Comparison of ENCODE assay signal across 32 cellular contexts in the genomic region with DNA sequence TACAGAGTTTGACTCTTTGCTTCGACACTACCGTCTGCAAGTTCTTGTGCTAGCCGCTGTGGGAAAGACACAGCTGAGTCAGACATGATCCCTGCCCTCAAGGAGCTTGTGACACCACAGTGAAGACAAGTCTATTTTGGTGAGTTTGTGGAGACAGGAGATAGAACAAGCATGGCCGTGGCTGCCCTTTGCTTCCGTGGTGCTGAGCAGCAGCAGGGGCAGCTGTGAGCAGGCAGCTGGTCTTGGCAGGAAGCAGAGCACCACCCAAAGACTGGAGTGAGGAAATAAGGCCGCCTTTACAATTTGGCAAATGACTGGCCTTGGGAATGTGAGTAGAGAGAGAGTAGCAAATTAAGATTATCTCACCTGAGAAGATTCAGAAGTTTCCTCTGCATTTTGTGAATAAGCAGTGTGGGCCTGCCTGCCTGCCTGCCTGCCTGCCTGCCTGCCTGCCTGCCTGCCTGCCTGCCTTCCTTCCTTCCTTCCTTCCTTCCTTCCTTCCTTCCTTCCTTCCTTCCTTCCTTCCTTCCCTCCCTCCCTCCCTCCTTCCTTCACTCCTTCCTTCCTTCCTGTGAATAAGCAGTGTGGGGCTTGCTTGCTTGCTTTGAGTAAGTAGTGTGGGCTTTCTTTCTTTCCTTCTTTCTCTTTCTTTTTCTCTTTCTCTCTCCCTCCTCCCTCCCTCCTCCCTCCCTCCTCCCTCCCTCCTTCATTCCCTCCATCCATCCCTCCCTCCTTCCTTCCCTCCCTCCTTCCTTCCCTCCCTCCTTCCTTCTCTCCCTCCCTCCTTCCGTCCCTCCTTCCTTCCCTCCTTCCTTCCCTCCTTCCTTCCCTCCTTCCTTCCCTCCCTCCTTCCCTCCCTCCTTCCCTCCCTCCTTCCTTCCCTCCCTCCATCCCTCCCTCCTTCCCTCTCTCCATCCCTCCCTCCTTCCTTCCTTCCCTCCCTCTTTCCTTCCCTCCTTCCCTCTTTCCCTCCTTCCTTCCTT. TPM values are rescaled to one million over a fixed set of nuclear protein-coding genes. Genes with fewer than 3 reads are reported as not detected.
A peak's percentile ranks its signal among the peaks of the same experiment; 100 is the strongest.
DNase-seq lines count a peak whose midpoint lies in the region; ATAC-seq, FAIRE-seq and TF ChIP-seq lines count a peak whose summit lies in the region.
"Had no signal": no experiment of that assay in that cellular context is flagged by ENCODE, and none has a peak within 500 bp of the region (broad histone marks: within the 10 kb centered on the region; RNA-seq: fewer than 3 reads in every experiment).

No MANE protein-coding gene starts in this region.

- no peak overlapping the region for H3T11ph ChIP-seq in H9 (ENCODE audit: low read length)

- H3K18ac ChIP-seq in H1 (ENCODE audit: extremely low read depth, low read length) (peak overlapping the region; percentile 5; the same call in 1 of the 2 replicates), H9 (ENCODE audit: insufficient read length, low read depth, low read length) (no peak overlapping the region)

- H2AFZ ChIP-seq in H1 (ENCODE audit: low read length): peak overlapping the region; percentile 86
- no peak overlapping the region for H2AFZ ChIP-seq in osteoblast (ENCODE audit: low read length)
- no peak overlapping the region for H2AFZ ChIP-seq in H9 (ENCODE audit: low read length)

- H2BK12ac ChIP-seq in H1 (ENCODE audit: low read depth, low read length): no peak overlapping the region
- no peak overlapping the region for H2BK12ac ChIP-seq in H9 (ENCODE audit: insufficient read length, low read depth, low read length)

- H3K79me2 ChIP-seq in H1 (ENCODE audit: control insufficient read depth in 1 of 2, insufficient read depth in 2 of 2, low read length in 2 of 2): no peaks in the 10 kb centered on the region
- H3K79me2 ChIP-seq in osteoblast (ENCODE audit: insufficient read depth, low read length): no peaks in the 10 kb centered on the region
- no peaks in the 10 kb centered on the region for H3K79me2 ChIP-seq in H9 (ENCODE audit: insufficient read depth, low read length)

- TF ChIP-seq POLR2A in H1 (IDR thresholded peaks at IDR 0.05; ENCODE audit: control extremely low read depth in 1 of 2, low read depth in 2 of 2, low read length in 2 of 2): no peak

- H3K14ac ChIP-seq in H1 (ENCODE audit: insufficient read length): no peak overlapping the region
- H3K14ac ChIP-seq in H9 (ENCODE audit: insufficient read depth, low read length): no peak overlapping the region

- H3K27ac ChIP-seq in H1 (ENCODE audit: low read depth, low read length) (no peak overlapping the region), osteoblast (ENCODE audit: low read depth, low read length) (no peak overlapping the region), H9 (ENCODE audit: insufficient read length, low read depth, low read length) (no peak overlapping the region)
- H3K27ac ChIP-seq: coronary artery, tibial artery had no signal

- TF ChIP-seq RAD21 in H1 (IDR thresholded peaks at IDR 0.05 in 1 of 2, conservative IDR thresholded peaks at IDR 0.05 in 1 of 2; ENCODE audit: low read depth in 2 of 2, low read length in 2 of 2): no peak

- no peaks in the 10 kb centered on the region for H3K36me3 ChIP-seq in H1 (ENCODE audit: control insufficient read depth in 2 of 4, insufficient read depth in 4 of 4, low read length in 3 of 4)
- H3K36me3 ChIP-seq in osteoblast (ENCODE audit: insufficient read depth, low read length): no peaks in the 10 kb centered on the region
- H3K36me3 ChIP-seq: tibial artery had no signal

- TF ChIP-seq CTCF in H1 (IDR thresholded peaks at IDR 0.05; ENCODE audit: control extremely low read depth in 1 of 3, insufficient read depth in 1 of 3, low read depth in 1 of 3, low read length in 3 of 3): no peak
- no peak for TF ChIP-seq CTCF in osteoblast (IDR thresholded peaks at IDR 0.05; ENCODE audit: extremely low read depth, low read depth, low read length)
- no peak for TF ChIP-seq CTCF in H9 (conservative IDR thresholded peaks at IDR 0.05)

- peaks cover 12% of the 10 kb centered on the region in 2 experiments for H3K9me3 Mint-ChIP-seq in H9
- H3K9me3 Mint-ChIP-seq: activated CD8-positive, alpha-beta T cell treated with anti-CD3 and anti-CD28 coated beads for 36 hours; effector memory CD8-positive, alpha-beta T cell had no signal

- H3K4ac ChIP-seq in H1 (replicated peaks; ENCODE audit: insufficient read length, low read depth, low read length) (no peak overlapping the region), H9 (ENCODE audit: low read depth, low read length) (no peak overlapping the region)

- no peak overlapping the region for H3K9ac ChIP-seq in H1 (replicated peaks in 1 of 4; ENCODE audit: extremely low read depth in 1 of 4, low read depth in 3 of 4, low read length in 3 of 4)
- H3K9ac ChIP-seq in H9 (ENCODE audit: extremely low read depth, insufficient read length, low read length): no peak overlapping the region
- H3K9ac ChIP-seq: SK-N-SH had no signal

- H3K23ac ChIP-seq in H1 (ENCODE audit: insufficient read length): no peak overlapping the region
- H3K23ac ChIP-seq in H9 (ENCODE audit: insufficient read length, low read depth, low read length): no peak overlapping the region

- H2AK5ac ChIP-seq in H1 (ENCODE audit: low read depth, low read length) (no peak overlapping the region), H9 (ENCODE audit: insufficient read length, low read length) (no peak overlapping the region)

- peaks cover 0 to 11% (median 5%) of the 10 kb centered on the region in 3 experiments; a peak in 4 of 7 replicates for H3K36me3 Mint-ChIP-seq in H9 (ENCODE audit: insufficient read depth in 1 of 3, low read depth in 3 of 3)
- H3K36me3 Mint-ChIP-seq: CD4-positive, CD25-positive, alpha-beta regulatory T cell; immature natural killer cell had no signal

- POLR2A ChIA-PET in H1 (lab: Charles Lee; ENCODE audit: partially characterized antibody): no interaction called here

- WGBS in H1 (ENCODE audit: extremely low coverage in 1 of 2, insufficient coverage in 1 of 2, insufficient read length in 1 of 2, insufficient replicate concordance in 2 of 2, low coverage in 1 of 2, low lambda C conversion rate in 2 of 2, missing lambda C conversion rate in 1 of 2), 2 experiments: 66% methylated on average over 7 of the region's 7 CpGs; no CpG with 5 or more reads in 1 of the 2 experiments
- WGBS in H9 (ENCODE audit: extremely low coverage, insufficient read length, low lambda C conversion rate): no CpG with 5 or more reads among the region's 7 CpGs

- peaks cover 12% of the 10 kb centered on the region for H3K27me3 Mint-ChIP-seq in H9 (ENCODE audit: low read depth)

- H2BK15ac ChIP-seq in H1 (ENCODE audit: low read length) (no peak overlapping the region), H9 (ENCODE audit: low read depth, low read length) (no peak overlapping the region)

- H2BK20ac ChIP-seq in H1 (ENCODE audit: low read length): no peak overlapping the region
- H2BK20ac ChIP-seq in H9 (ENCODE audit: low read depth, low read length, poor library complexity, severe bottlenecking): no peak overlapping the region

- H3K9me3 ChIP-seq in H1 (ENCODE audit: insufficient read depth in 2 of 2, low read depth in 1 of 2, low read length in 1 of 2): no peaks in the 10 kb centered on the region
- no peaks in the 10 kb centered on the region for H3K9me3 ChIP-seq in osteoblast (ENCODE audit: low read depth, low read length)
- H3K9me3 ChIP-seq in H9 (ENCODE audit: control insufficient read depth, low read depth, low read length): no peaks in the 10 kb centered on the region
- H3K9me3 ChIP-seq: SK-N-SH, tibial artery had no signal

- H3K4me1 Mint-ChIP-seq in H9: 0 out of 4 replicates have a peak, but pooled peaks cover 4 to 5% of the 10 kb centered on the region in 2 experiments

- H3K4me3 ChIP-seq in H1 (ENCODE audit: extremely low read depth in 1 of 4, insufficient read depth in 2 of 4, low read depth in 3 of 4, low read length in 4 of 4) (no peak overlapping the region), osteoblast (ENCODE audit: insufficient read depth, low read length) (no peak overlapping the region)
- H3K4me3 ChIP-seq: coronary artery, tibial artery had no signal

- H3K4me2 ChIP-seq in H1 (ENCODE audit: insufficient read depth in 1 of 2, low read depth in 2 of 2, low read length in 2 of 2) (no peak overlapping the region), osteoblast (ENCODE audit: insufficient read depth, low read length) (no peak overlapping the region), H9 (ENCODE audit: insufficient read depth, insufficient read length, low read length) (no peak overlapping the region)
- H3K4me2 ChIP-seq: SK-N-SH had no signal

- no peak overlapping the region for H2BK5ac ChIP-seq in H1 (ENCODE audit: low read depth, low read length)
- no peak overlapping the region for H2BK5ac ChIP-seq in H9 (ENCODE audit: insufficient read length, low read length)

- no peaks in the 10 kb centered on the region for H3K4me1 ChIP-seq in H1 (replicated peaks in 1 of 4; ENCODE audit: control insufficient read depth in 3 of 4, insufficient read depth in 4 of 4, low read length in 3 of 4)
- no peaks in the 10 kb centered on the region for H3K4me1 ChIP-seq in osteoblast (ENCODE audit: insufficient read depth, low read length)
- no peaks in the 10 kb centered on the region for H3K4me1 ChIP-seq in H9 (ENCODE audit: insufficient read depth, low read length)
- H3K4me1 ChIP-seq: tibial artery had no signal

- TF ChIP-seq EP300 in H1 (IDR thresholded peaks at IDR 0.05; ENCODE audit: borderline replicate concordance in 1 of 2, low read depth in 2 of 2, low read length in 2 of 2): no peak

- H3K27ac Mint-ChIP-seq in H9: peak overlapping the region in 1 of 3 experiments; percentile 57; a peak in 1 of 7 replicates
- H3K27ac Mint-ChIP-seq: activated CD8-positive, alpha-beta T cell treated with anti-CD3 and anti-CD28 coated beads for 36 hours; activated naive CD4-positive, alpha-beta T cell treated with anti-CD3 and anti-CD28 coated beads, Interleukin-2, amount 50 U/mL, for 72 hours; immature natural killer cell; T-helper 1 cell treated with Interleukin-12 subunit alpha and Interleukin-12 subunit beta and Interleukin-4 antibody, amounts not matched to agents 30 μg/mL and 1 μg/mL, for 36 hours had no signal

- no peaks in the 10 kb centered on the region for H4K20me1 ChIP-seq in H1 (replicated peaks in 1 of 2; ENCODE audit: control insufficient read depth in 1 of 2, insufficient read depth in 2 of 2, low read length in 2 of 2)
- no peaks in the 10 kb centered on the region for H4K20me1 ChIP-seq in osteoblast (ENCODE audit: insufficient read depth, low read length)
- no peaks in the 10 kb centered on the region for H4K20me1 ChIP-seq in H9 (ENCODE audit: control insufficient read depth, insufficient read depth, insufficient read length)

- H2BK120ac ChIP-seq in H1 (replicated peaks; ENCODE audit: low read depth, low read length): no peak overlapping the region
- H2BK120ac ChIP-seq in H9 (ENCODE audit: low read depth, low read length, poor library complexity, severe bottlenecking): no peak overlapping the region

- H3K56ac ChIP-seq in H1 (replicated peaks; ENCODE audit: insufficient read length, low read depth, low read length): no peak overlapping the region
- H3K56ac ChIP-seq in H9 (ENCODE audit: insufficient read length, low read depth, low read length): no peak overlapping the region

- H3K4me3 Mint-ChIP-seq in H9: no peak overlapping the region
- H3K4me3 Mint-ChIP-seq: activated CD8-positive, alpha-beta T cell treated with anti-CD3 and anti-CD28 coated beads for 36 hours; CD4-positive, CD25-positive, alpha-beta regulatory T cell; effector memory CD8-positive, alpha-beta T cell; immature natural killer cell; naive thymus-derived CD8-positive, alpha-beta T cell; T-helper 1 cell treated with Interleukin-12 subunit alpha and Interleukin-12 subunit beta and Interleukin-4 antibody, amounts not matched to agents 30 μg/mL and 1 μg/mL, for 36 hours had no signal

- no peak for FAIRE-seq in H1 (lab: Jason Lieb, UNC)
- FAIRE-seq: bronchial epithelial cell, G401.6, TTC549 had no signal

- H3K23me2 ChIP-seq in H1 (ENCODE audit: low read depth, low read length) (peaks cover 1% of the 10 kb centered on the region; the same call in 1 of the 2 replicates), H9 (ENCODE audit: insufficient read length, low read depth, low read length, poor library complexity, severe bottlenecking) (no peaks in the 10 kb centered on the region)

- ATAC-seq in HG03432 (IDR thresholded peaks at IDR 0.05; ENCODE audit: unreplicated experiment): no peak
- no peak for ATAC-seq in HG03442 (IDR thresholded peaks at IDR 0.05; ENCODE audit: unreplicated experiment)
- ATAC-seq: activated CD8-positive, alpha-beta T cell treated with anti-CD3 and anti-CD28 coated beads for 36 hours; activated naive CD4-positive, alpha-beta T cell treated with anti-CD3 and anti-CD28 coated beads, Interleukin-2, amount 50 U/mL, for 72 hours; effector memory CD8-positive, alpha-beta T cell; HCT116; left lobe of liver; naive thymus-derived CD8-positive, alpha-beta T cell had no signal

- H4K91ac ChIP-seq in H1 (replicated peaks; ENCODE audit: insufficient read length, low read length): no peak overlapping the region
- no peak overlapping the region for H4K91ac ChIP-seq in H9 (ENCODE audit: insufficient read length, low read depth, low read length)

- CTCF ChIA-PET in H1 (lab: Charles Lee; ENCODE audit: partially characterized antibody): interaction anchor here (0.9 to 2.9 kb wide), 3 partner anchors 16 to 81 kb away, joined by 3 to 6 read pairs (median 3); no protein-coding TSS in a partner anchor

- no peaks in the 10 kb centered on the region for H3K27me3 ChIP-seq in H1 (replicated peaks in 1 of 4; ENCODE audit: control insufficient read depth in 3 of 4, extremely low read depth in 1 of 4, insufficient read depth in 3 of 4, low read length in 3 of 4)
- peaks cover 3% of the 10 kb centered on the region for H3K27me3 ChIP-seq in osteoblast (ENCODE audit: insufficient read depth, low read length)
- H3K27me3 ChIP-seq in H9 (ENCODE audit: insufficient read depth, low read length): no peaks in the 10 kb centered on the region

- H4K5ac ChIP-seq in H1 (ENCODE audit: insufficient read length, low read depth, low read length) (no peak overlapping the region), H9 (ENCODE audit: insufficient read length, low read depth, low read length) (no peak overlapping the region)

- H3K79me1 ChIP-seq in H1 (ENCODE audit: low read depth, low read length) (no peaks in the 10 kb centered on the region), H9 (ENCODE audit: insufficient read depth, low read depth, low read length, poor library complexity, severe bottlenecking) (no peaks in the 10 kb centered on the region)

- H4K8ac ChIP-seq in H1 (ENCODE audit: extremely low read depth, insufficient read depth, low read length) (no peak overlapping the region), H9 (replicated peaks; ENCODE audit: insufficient read length, low read depth, low read length) (no peak overlapping the region)

- DNase-seq in DMS53 (lab: John Stamatoyannopoulos, UW) (peak; percentile 5), DMS53 treated with DMSO at 0.1 percent for 48 hours (lab: John Stamatoyannopoulos, UW; ENCODE audit: unreplicated experiment) (no peak), NAMALWA (ENCODE audit: low spot score) (peak; percentile 11), H1 (ENCODE audit: low read depth in 1 of 2, low spot score in 2 of 2) (no peak), osteoblast (ENCODE audit: insufficient read length, low spot score, missing footprints) (peak; percentile 36), H9 (no peak)
- DNase-seq: 8988T; activated CD8-positive, alpha-beta T cell treated with anti-CD3 and anti-CD28 coated beads for 36 hours; anterior cingulate cortex; CD4-positive, CD25-positive, alpha-beta regulatory T cell; effector memory CD8-positive, alpha-beta T cell; immature natural killer cell; Karpas-422; naive thymus-derived CD8-positive, alpha-beta T cell; NCI-H1092; NCI-H187 treated with DMSO at 0.1 percent for 48 hours; NCI-H526 treated with DMSO at 0.1 percent for 48 hours; nucleus accumbens; SK-N-SH; stimulated activated CD8-positive, alpha-beta memory T cell treated with anti-CD3 and anti-CD28 coated beads, Interleukin-4, amount 100 ng/mL, for 48 hours; tibial artery had no signal

RNA-seq across cellular contexts. Expression of gene GCNT3, which starts 1.6 kb away (rescaled TPM):
- not detected in 2 replicates for total RNA-seq in H1 (2021; fragmentation: NEBNext Ultra II Directional; extraction: Animal tissue kit (Norgen Biotek cat#: 25700))
- polyA plus RNA-seq in H1 (2011; rRNA removed): not detected in 2 replicates
- not detected for polyA plus RNA-seq in H1 (2011; cell fraction: cytosol; rRNA removed)
- not detected for polyA plus RNA-seq in H1 (2011; cell fraction: nucleus; rRNA removed)
- not detected in 4 replicates for polyA plus RNA-seq in H1 (2012, experiment 1 of 2)
- polyA plus RNA-seq in H1 (2012, experiment 2 of 2): not detected
- polyA plus RNA-seq in H1 (2013, experiment 1 of 2): not detected
- polyA plus RNA-seq in H1 (2013, experiment 2 of 2): 0.02 TPM
- not detected in 2 replicates for polyA minus RNA-seq in H1 (2011; rRNA and poly(A)+ RNA removed)
- polyA minus RNA-seq in H1 (2011; cell fraction: cytosol; rRNA and poly(A)+ RNA removed): not detected
- not detected for polyA minus RNA-seq in H1 (2011; cell fraction: nucleus; rRNA and poly(A)+ RNA removed)
- total RNA-seq in osteoblast (0.72 and 1.2 TPM in 2 replicates), H9 (2021) (not detected in 2 replicates)
- total RNA-seq: activated CD8-positive, alpha-beta T cell treated with anti-CD3 and anti-CD28 coated beads for 36 hours; activated naive CD4-positive, alpha-beta T cell treated with anti-CD3 and anti-CD28 coated beads, Interleukin-2, amount 50 U/mL, for 72 hours; CD4-positive, CD25-positive, alpha-beta regulatory T cell; naive thymus-derived CD8-positive, alpha-beta T cell; pulmonary artery endothelial cell had no signal
- polyA plus RNA-seq: immature natural killer cell; naive thymus-derived CD8-positive, alpha-beta T cell; SK-N-SH had no signal

RNA-seq across cellular contexts. Expression of gene GTF2A2, which starts 47.3 kb away (rescaled TPM):
- total RNA-seq in H1 (2021; fragmentation: NEBNext Ultra II Directional; extraction: Animal tissue kit (Norgen Biotek cat#: 25700)): 137 and 161 TPM in 2 replicates
- polyA plus RNA-seq in H1 (2011; rRNA removed): 26.7 and 52.2 TPM in 2 replicates
- polyA plus RNA-seq in H1 (2011; cell fraction: cytosol; rRNA removed): 47.5 TPM
- polyA plus RNA-seq in H1 (2011; cell fraction: nucleus; rRNA removed): 43.7 TPM
- polyA plus RNA-seq in H1 (2012, experiment 1 of 2): 40.5 to 93.9 TPM (median 58.7 TPM) in 4 replicates
- polyA plus RNA-seq in H1 (2012, experiment 2 of 2): 39.4 TPM
- polyA plus RNA-seq in H1 (2013, experiment 1 of 2): 240 TPM
- 234 TPM for polyA plus RNA-seq in H1 (2013, experiment 2 of 2)
- polyA minus RNA-seq in H1 (2011; rRNA and poly(A)+ RNA removed): 10.3 and 16.2 TPM in 2 replicates
- polyA minus RNA-seq in H1 (2011; cell fraction: cytosol; rRNA and poly(A)+ RNA removed): 12.6 TPM
- polyA minus RNA-seq in H1 (2011; cell fraction: nucleus; rRNA and poly(A)+ RNA removed): 9.9 TPM
- total RNA-seq in osteoblast (18.9 and 19.2 TPM in 2 replicates), H9 (2021) (144 and 147 TPM in 2 replicates)

Comparison
In these comparisons a context has a peak if more than half of its experiments do, and no peak if none do; other contexts are left out.
1. DNase-seq: peak in DMS53 (single experiment), NAMALWA (single experiment) and osteoblast (single experiment); none in DMS53 treated with DMSO at 0.1 percent for 48 hours (single experiment), H1 (0 of 2) and H9 (single experiment).